ENCODE assay signal across 1 cellular context in genomic region chr17:44899074-44899782, GRCh38.
TF ChIP-seq lines count a peak whose summit lies in the region.

EFTUD2 (minus strand) TSS chr17:44899445; CDS start chr17:44894521, 4,924 bp downstream.

TF ChIP-seq in K562, 482 proteins besides CTCF, POLR2A, EP300 and RAD21 (continued from another document and continues in another):
- TF ChIP-seq TOE1 (IDR thresholded peaks at IDR 0.05; ENCODE audit: borderline replicate concordance) (peak; percentile 99), TOE1 (CRISPR knock-in tag; IDR thresholded peaks at IDR 0.05; ENCODE audit: borderline replicate concordance, low read depth) (no peak), HOXB6 (CRISPR knock-in tag; IDR thresholded peaks at IDR 0.05; ENCODE audit: borderline replicate concordance) (no peak), MXD1 (CRISPR knock-in tag; IDR thresholded peaks at IDR 0.05; ENCODE audit: borderline replicate concordance, poor library complexity, severe bottlenecking) (peak; percentile 89), THAP7 (CRISPR knock-in tag; IDR thresholded peaks at IDR 0.05) (no peak), STAT6 (CRISPR knock-in tag; IDR thresholded peaks at IDR 0.05) (no peak; the same call in 1 of the 2 replicates), POU5F1 (IDR thresholded peaks at IDR 0.05; ENCODE audit: borderline replicate concordance, low read depth, low read length, partially characterized antibody) (peak; percentile 65), ZNF830 (CRISPR knock-in tag; IDR thresholded peaks at IDR 0.05) (no peak), GABPA (tag; conservative IDR thresholded peaks at IDR 0.05; ENCODE audit: low read depth) (peak; percentile 85), USF1 (CRISPR knock-in tag; IDR thresholded peaks at IDR 0.05) (peak; percentile 99), POLR2AphosphoS5 (IDR thresholded peaks at IDR 0.05; ENCODE audit: control insufficient read depth, insufficient read depth, low read depth, low read length) (peak; percentile 93), KDM4B (IDR thresholded peaks at IDR 0.05; ENCODE audit: borderline replicate concordance in 2 of 2, low read depth in 1 of 2) (no peak), CREB1 (IDR thresholded peaks at IDR 0.05) (peak; percentile 97), CREB1 (CRISPR knock-in tag; IDR thresholded peaks at IDR 0.05) (peak; percentile 98), BCLAF1 (IDR thresholded peaks at IDR 0.05; ENCODE audit: borderline replicate concordance in 1 of 2, control insufficient read depth in 1 of 2, low read depth in 2 of 2, low read length in 1 of 2) (peak in 1 of 2 experiments; percentile 72; a peak in 2 of 4 replicates), EGR1 (conservative IDR thresholded peaks at IDR 0.05) (peak; percentile 53; the same call in 1 of the 2 replicates), CHD4 (IDR thresholded peaks at IDR 0.05; ENCODE audit: insufficient read depth, insufficient replicate concordance, low read depth, low read length, poor library complexity, severe bottlenecking) (no peak), MCM5 (IDR thresholded peaks at IDR 0.05; ENCODE audit: low read depth) (no peak), TRIM25 (IDR thresholded peaks at IDR 0.05; ENCODE audit: borderline replicate concordance) (no peak), YBX1 (IDR thresholded peaks at IDR 0.05) (no peak), ESRRB (CRISPR knock-in tag; IDR thresholded peaks at IDR 0.05; ENCODE audit: borderline replicate concordance) (no peak), SRSF1 (IDR thresholded peaks at IDR 0.05; ENCODE audit: low read depth, low read length) (no peak), ZNF263 (CRISPR knock-in tag; IDR thresholded peaks at IDR 0.05; ENCODE audit: borderline replicate concordance) (no peak), BRD4 (IDR thresholded peaks at IDR 0.05) (no peak), DPF2 (IDR thresholded peaks at IDR 0.05) (no peak), ZNF444 (CRISPR knock-in tag; IDR thresholded peaks at IDR 0.05) (no peak)
- TF ChIP-seq, protein P1, sequence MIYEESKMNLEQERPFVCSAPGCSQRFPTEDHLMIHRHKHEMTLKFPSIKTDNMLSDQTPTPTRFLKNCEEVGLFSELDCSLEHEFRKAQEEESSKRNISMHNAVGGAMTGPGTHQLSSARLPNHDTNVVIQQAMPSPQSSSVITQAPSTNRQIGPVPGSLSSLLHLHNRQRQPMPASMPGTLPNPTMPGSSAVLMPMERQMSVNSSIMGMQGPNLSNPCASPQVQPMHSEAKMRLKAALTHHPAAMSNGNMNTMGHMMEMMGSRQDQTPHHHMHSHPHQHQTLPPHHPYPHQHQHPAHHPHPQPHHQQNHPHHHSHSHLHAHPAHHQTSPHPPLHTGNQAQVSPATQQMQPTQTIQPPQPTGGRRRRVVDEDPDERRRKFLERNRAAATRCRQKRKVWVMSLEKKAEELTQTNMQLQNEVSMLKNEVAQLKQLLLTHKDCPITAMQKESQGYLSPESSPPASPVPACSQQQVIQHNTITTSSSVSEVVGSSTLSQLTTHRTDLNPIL (CRISPR knock-in tag; IDR thresholded peaks at IDR 0.05): no peak
- TF ChIP-seq, protein P2, sequence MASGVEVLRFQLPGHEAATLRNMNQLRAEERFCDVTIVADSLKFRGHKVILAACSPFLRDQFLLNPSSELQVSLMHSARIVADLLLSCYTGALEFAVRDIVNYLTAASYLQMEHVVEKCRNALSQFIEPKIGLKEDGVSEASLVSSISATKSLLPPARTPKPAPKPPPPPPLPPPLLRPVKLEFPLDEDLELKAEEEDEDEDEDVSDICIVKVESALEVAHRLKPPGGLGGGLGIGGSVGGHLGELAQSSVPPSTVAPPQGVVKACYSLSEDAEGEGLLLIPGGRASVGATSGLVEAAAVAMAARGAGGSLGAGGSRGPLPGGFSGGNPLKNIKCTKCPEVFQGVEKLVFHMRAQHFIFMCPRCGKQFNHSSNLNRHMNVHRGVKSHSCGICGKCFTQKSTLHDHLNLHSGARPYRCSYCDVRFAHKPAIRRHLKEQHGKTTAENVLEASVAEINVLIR (CRISPR knock-in tag; IDR thresholded peaks at IDR 0.05): peak; percentile 95
- TF ChIP-seq, protein P3, sequence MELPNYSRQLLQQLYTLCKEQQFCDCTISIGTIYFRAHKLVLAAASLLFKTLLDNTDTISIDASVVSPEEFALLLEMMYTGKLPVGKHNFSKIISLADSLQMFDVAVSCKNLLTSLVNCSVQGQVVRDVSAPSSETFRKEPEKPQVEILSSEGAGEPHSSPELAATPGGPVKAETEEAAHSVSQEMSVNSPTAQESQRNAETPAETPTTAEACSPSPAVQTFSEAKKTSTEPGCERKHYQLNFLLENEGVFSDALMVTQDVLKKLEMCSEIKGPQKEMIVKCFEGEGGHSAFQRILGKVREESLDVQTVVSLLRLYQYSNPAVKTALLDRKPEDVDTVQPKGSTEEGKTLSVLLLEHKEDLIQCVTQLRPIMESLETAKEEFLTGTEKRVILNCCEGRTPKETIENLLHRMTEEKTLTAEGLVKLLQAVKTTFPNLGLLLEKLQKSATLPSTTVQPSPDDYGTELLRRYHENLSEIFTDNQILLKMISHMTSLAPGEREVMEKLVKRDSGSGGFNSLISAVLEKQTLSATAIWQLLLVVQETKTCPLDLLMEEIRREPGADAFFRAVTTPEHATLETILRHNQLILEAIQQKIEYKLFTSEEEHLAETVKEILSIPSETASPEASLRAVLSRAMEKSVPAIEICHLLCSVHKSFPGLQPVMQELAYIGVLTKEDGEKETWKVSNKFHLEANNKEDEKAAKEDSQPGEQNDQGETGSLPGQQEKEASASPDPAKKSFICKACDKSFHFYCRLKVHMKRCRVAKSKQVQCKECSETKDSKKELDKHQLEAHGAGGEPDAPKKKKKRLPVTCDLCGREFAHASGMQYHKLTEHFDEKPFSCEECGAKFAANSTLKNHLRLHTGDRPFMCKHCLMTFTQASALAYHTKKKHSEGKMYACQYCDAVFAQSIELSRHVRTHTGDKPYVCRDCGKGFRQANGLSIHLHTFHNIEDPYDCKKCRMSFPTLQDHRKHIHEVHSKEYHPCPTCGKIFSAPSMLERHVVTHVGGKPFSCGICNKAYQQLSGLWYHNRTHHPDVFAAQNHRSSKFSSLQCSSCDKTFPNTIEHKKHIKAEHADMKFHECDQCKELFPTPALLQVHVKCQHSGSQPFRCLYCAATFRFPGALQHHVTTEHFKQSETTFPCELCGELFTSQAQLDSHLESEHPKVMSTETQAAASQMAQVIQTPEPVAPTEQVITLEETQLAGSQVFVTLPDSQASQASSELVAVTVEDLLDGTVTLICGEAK (IDR thresholded peaks at IDR 0.05): peak; percentile 61; the same call in 1 of the 2 replicates
- TF ChIP-seq, protein P3 (CRISPR knock-in tag; IDR thresholded peaks at IDR 0.05): no peak
- TF ChIP-seq, protein P4, sequence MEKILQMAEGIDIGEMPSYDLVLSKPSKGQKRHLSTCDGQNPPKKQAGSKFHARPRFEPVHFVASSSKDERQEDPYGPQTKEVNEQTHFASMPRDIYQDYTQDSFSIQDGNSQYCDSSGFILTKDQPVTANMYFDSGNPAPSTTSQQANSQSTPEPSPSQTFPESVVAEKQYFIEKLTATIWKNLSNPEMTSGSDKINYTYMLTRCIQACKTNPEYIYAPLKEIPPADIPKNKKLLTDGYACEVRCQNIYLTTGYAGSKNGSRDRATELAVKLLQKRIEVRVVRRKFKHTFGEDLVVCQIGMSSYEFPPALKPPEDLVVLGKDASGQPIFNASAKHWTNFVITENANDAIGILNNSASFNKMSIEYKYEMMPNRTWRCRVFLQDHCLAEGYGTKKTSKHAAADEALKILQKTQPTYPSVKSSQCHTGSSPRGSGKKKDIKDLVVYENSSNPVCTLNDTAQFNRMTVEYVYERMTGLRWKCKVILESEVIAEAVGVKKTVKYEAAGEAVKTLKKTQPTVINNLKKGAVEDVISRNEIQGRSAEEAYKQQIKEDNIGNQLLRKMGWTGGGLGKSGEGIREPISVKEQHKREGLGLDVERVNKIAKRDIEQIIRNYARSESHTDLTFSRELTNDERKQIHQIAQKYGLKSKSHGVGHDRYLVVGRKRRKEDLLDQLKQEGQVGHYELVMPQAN (IDR thresholded peaks at IDR 0.05; ENCODE audit: borderline replicate concordance): peak; percentile 94
